In genomic region chr16:17026600-17027242, GRCh38 we compare ENCODE assay signal across 8 cellular contexts.
DNase-seq lines count a peak whose midpoint lies in the region; ATAC-seq and TF ChIP-seq lines count a peak whose summit lies in the region.

No MANE protein-coding gene starts in this region.

- H3K27ac ChIP-seq in thymus (ENCODE audit: low read depth), result peak overlapping the region; percentile 84
- peak overlapping the region in 4 of 8 donors; percentile 14 to 59 (median 24) for H3K27ac ChIP-seq in spleen

- H3K27me3 ChIP-seq in thymus (ENCODE audit: control insufficient read depth, insufficient read depth), result no peaks in the 10 kb centered on the region
- H3K27me3 ChIP-seq in spleen (replicated peaks in 1 of 7), result no peaks in the 10 kb centered on the region

- H3K9me3 ChIP-seq in thymus (ENCODE audit: control insufficient read depth) (no peaks in the 10 kb centered on the region), spleen (peaks cover 0 to 14% (median 10%) of the 10 kb centered on the region in 8 donors)

- TF ChIP-seq CTCF in spleen (IDR thresholded peaks at IDR 0.05 in 8 of 11, conservative IDR thresholded peaks at IDR 0.05 in 3 of 11), result no peak

- no peaks in the 10 kb centered on the region for H3K36me3 ChIP-seq in thymus (ENCODE audit: control insufficient read depth, insufficient read depth)
- H3K36me3 ChIP-seq in spleen, result peaks cover 0 to 4% (median 0%) of the 10 kb centered on the region in 6 donors

- peak; percentile 24 for DNase-seq in activated naive CD4-positive, alpha-beta T cell treated with Interleukin-2 at 50 U/mL for 16 hours
- no peak for DNase-seq in activated naive CD4-positive, alpha-beta T cell (lab: John Stamatoyannopoulos, UW)
- DNase-seq in activated T-cell treated with anti-CD3 and anti-CD28 coated beads, Interleukin-2, amount 50 U/mL, for 48 hours, result peak; percentile 36 to 54
- DNase-seq in kidney tubule cell (ENCODE audit: low spot score), result no peak
- DNase-seq in spleen, result no peak
- DNase-seq in left lobe of liver (ENCODE audit: low spot score), result no peak

- 7% methylated on average over 2 of the region's 2 CpGs for WGBS in thymus
- 12 to 19% (median 15%) methylated on average over 2 of the region's 2 CpGs for WGBS in spleen, 5 donors

- no peaks in the 10 kb centered on the region for H3K4me1 ChIP-seq in thymus (ENCODE audit: control insufficient read depth, insufficient read depth, low read length)
- peaks cover 0 to 47% (median 16%) of the 10 kb centered on the region in 6 donors for H3K4me1 ChIP-seq in spleen

- ATAC-seq in HG02973 (IDR thresholded peaks at IDR 0.05; ENCODE audit: unreplicated experiment) (peak; percentile 80), left lobe of liver (no peak)

- no peak for TF ChIP-seq POLR2A in spleen (IDR thresholded peaks at IDR 0.05)

- intact Hi-C loops in spleen (cut with DNase I; ENCODE audit: low total_unique reads), result no loop called here

- no peak overlapping the region for H3K4me3 ChIP-seq in thymus (ENCODE audit: low read length)
- no peak overlapping the region for H3K4me3 ChIP-seq in spleen

Comparison
In these comparisons a context has a peak if more than half of its experiments do, and no peak if none do; other contexts are left out.
1. DNase-seq: peak in activated naive CD4-positive, alpha-beta T cell treated with Interleukin-2 at 50 U/mL for 16 hours (single experiment) and activated T-cell treated with anti-CD3 and anti-CD28 coated beads, Interleukin-2, amount 50 U/mL, for 48 hours (2 of 2); none in activated naive CD4-positive, alpha-beta T cell (0 of 4), kidney tubule cell (single experiment), spleen (single experiment) and left lobe of liver (single experiment).